13 cellular contexts compared by ENCODE assay signal in the genomic region with DNA sequence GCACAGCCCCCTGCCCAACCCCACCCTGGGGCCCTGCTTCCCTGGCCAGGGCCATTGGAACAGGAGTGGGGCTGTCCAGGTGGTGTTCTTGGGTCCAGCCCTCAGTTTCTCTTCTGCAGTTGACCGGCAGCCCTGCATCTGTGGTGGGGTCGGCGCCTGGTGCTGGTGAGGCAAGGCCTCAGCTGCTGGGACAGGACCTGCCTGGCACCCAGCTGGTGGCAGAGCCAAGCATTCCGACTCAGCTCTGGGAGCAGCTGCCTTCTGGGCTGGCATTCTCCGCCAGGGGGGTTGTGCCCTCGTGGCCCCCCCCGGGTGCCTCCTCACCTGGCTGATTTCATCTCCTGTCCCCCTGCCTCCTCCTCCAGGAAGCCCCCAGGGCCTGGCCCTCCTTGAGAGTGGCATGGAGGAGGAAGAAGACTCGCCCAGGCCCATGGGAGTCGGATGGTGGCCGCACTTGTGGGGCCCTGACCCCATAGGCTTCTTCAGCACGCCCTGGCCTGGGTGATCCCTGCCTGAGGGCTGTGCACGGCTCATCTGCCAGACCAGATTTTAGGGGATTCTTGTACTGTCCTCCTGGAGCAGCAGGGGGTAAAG. TPM values are rescaled to one million over a fixed set of nuclear protein-coding genes. Genes with fewer than 3 reads are reported as not detected.
DNase-seq lines count a peak whose midpoint lies in the region; ATAC-seq, FAIRE-seq and TF ChIP-seq lines count a peak whose summit lies in the region.
"Had no signal": no experiment of that assay in that cellular context is flagged by ENCODE, and none has a peak within 500 bp of the region (broad histone marks: within the 10 kb centered on the region; RNA-seq: fewer than 3 reads in every experiment).

No MANE protein-coding gene starts in this region.

- peaks cover 17% of the 10 kb centered on the region for H3K36me3 Mint-ChIP-seq in endodermal cell (ENCODE audit: low read depth)
- H3K36me3 Mint-ChIP-seq in osteocyte (ENCODE audit: unreplicated experiment) = peaks cover 2% of the 10 kb centered on the region

- H3K27ac ChIP-seq in right lobe of liver = peak overlapping the region in 2 of 3 donors; percentile 26 to 83
- no peak overlapping the region for H3K27ac ChIP-seq in HepG2 (ENCODE audit: extremely low read length, insufficient read depth, low read length)
- no peak overlapping the region for H3K27ac ChIP-seq in endodermal cell (ENCODE audit: low read depth, low read length)

- TF ChIP-seq EP300 in HepG2 (IDR thresholded peaks at IDR 0.05; ENCODE audit: low read depth in 2 of 2, low read length in 2 of 2) (no peak), HepG2 (CRISPR knock-in tag; IDR thresholded peaks at IDR 0.05; ENCODE audit: borderline replicate concordance) (no peak)

- H3K36me3 ChIP-seq in right lobe of liver = peaks cover 0 to 28% (median 2%) of the 10 kb centered on the region in 4 donors
- no peaks in the 10 kb centered on the region for H3K36me3 ChIP-seq in HepG2 (replicated peaks in 1 of 2; ENCODE audit: control insufficient read depth in 1 of 2, insufficient read depth in 2 of 2, low read length in 2 of 2)
- peaks cover 4% of the 10 kb centered on the region for H3K36me3 ChIP-seq in endodermal cell (ENCODE audit: control insufficient read depth, insufficient read depth, low read length)

- 67% methylated on average over 3 of the region's 12 CpGs for WGBS in right lobe of liver (ENCODE audit: insufficient coverage, low coverage, low lambda C conversion rate, missing lambda C conversion rate)
- 0% methylated on average over 3 of the region's 12 CpGs for WGBS in HepG2 (ENCODE audit: low lambda C conversion rate)
- WGBS in endodermal cell (ENCODE audit: insufficient coverage in 1 of 2, insufficient read length in 1 of 2), 2 experiments = 86 to 92% methylated on average over 7 to 12 of the region's 12 CpGs

- no peak overlapping the region for H3K4me2 ChIP-seq in HepG2 (ENCODE audit: low read depth, low read length)

- no peak for TF ChIP-seq RAD21 in HepG2 (CRISPR knock-in tag; IDR thresholded peaks at IDR 0.05)

- H3K27ac Mint-ChIP-seq in endodermal cell = peak overlapping the region; percentile 66
- H3K27ac Mint-ChIP-seq in osteocyte (ENCODE audit: unreplicated experiment) = peak overlapping the region; percentile 88

- no peak for FAIRE-seq in HepG2 (lab: Jason Lieb, UNC)

- POLR2A ChIA-PET in HepG2 (lab: Yijun Ruan, JAX) = no interaction called here

- TF ChIP-seq CTCF in right lobe of liver (IDR thresholded peaks at IDR 0.05) (no peak), HepG2 (CRISPR knock-in tag; IDR thresholded peaks at IDR 0.05) (no peak), endodermal cell (conservative IDR thresholded peaks at IDR 0.05) (no peak), osteocyte (IDR thresholded peaks at IDR 0.05) (no peak)

- no peak for TF ChIP-seq POLR2A in right lobe of liver (IDR thresholded peaks at IDR 0.05)
- TF ChIP-seq POLR2A in HepG2 (IDR thresholded peaks at IDR 0.05; ENCODE audit: insufficient read depth in 1 of 2, low read depth in 2 of 2, low read length in 2 of 2) = no peak

- H3K79me2 ChIP-seq in HepG2 (ENCODE audit: insufficient read depth, low read length) = no peaks in the 10 kb centered on the region

- H3K27me3 Mint-ChIP-seq in endodermal cell (ENCODE audit: insufficient read depth) = no peaks in the 10 kb centered on the region
- H3K27me3 Mint-ChIP-seq in osteocyte (ENCODE audit: unreplicated experiment) = no peaks in the 10 kb centered on the region

- BruUV-seq in HepG2 (replicated peaks; lab: Mats Ljungman, UMichigan) = no TSS peak

- DNase-seq in right lobe of liver (no peak), HepG2 (ENCODE audit: low spot score) (no peak), endodermal cell (no peak), osteocyte (ENCODE audit: extremely low spot score, unreplicated experiment) (no peak), NCI-H774 (lab: John Stamatoyannopoulos, UW) (no peak), DMS153 (lab: John Stamatoyannopoulos, UW) (no peak), MV-4-11 (lab: John Stamatoyannopoulos, UW) (no peak)
- DNase-seq: central memory CD4-positive, alpha-beta T cell; foreskin fibroblast; GOT3; left lung; retina had no signal

- H3K27me3 ChIP-seq in right lobe of liver = no peaks in the 10 kb centered on the region
- H3K27me3 ChIP-seq in HepG2 (ENCODE audit: control insufficient read depth in 1 of 2, insufficient read depth in 2 of 2, low read length in 2 of 2) = peaks cover 17 to 59% of the 10 kb centered on the region in 2 experiments; a peak in 4 of 5 replicates
- H3K27me3 ChIP-seq in endodermal cell (ENCODE audit: control insufficient read depth, insufficient read depth, low read length, poor library complexity, severe bottlenecking) = no peaks in the 10 kb centered on the region
- H3K27me3 ChIP-seq: left lung had no signal

- H3K4me1 ChIP-seq in right lobe of liver (peaks cover 0 to 67% (median 34%) of the 10 kb centered on the region in 4 donors), HepG2 (ENCODE audit: insufficient read depth, low read length) (no peaks in the 10 kb centered on the region), endodermal cell (ENCODE audit: control insufficient read depth, insufficient read depth, low read length) (no peaks in the 10 kb centered on the region)

- H3K4me3 ChIP-seq in right lobe of liver = no peak overlapping the region
- no peak overlapping the region for H3K4me3 ChIP-seq in HepG2 (replicated peaks in 1 of 3; ENCODE audit: insufficient read depth in 1 of 3, low read depth in 2 of 3, low read length in 3 of 3)
- H3K4me3 ChIP-seq in endodermal cell (ENCODE audit: low read length) = no peak overlapping the region
- H3K4me3 ChIP-seq: left lung had no signal

- H3K4me3 Mint-ChIP-seq in endodermal cell = no peak overlapping the region
- no peak overlapping the region for H3K4me3 Mint-ChIP-seq in osteocyte (ENCODE audit: unreplicated experiment)

- CTCF ChIA-PET in HepG2 (lab: Yijun Ruan, JAX; ENCODE audit: low intra/inter-chr PET ratio, low total read pairs) = no interaction called here

- H3K9me3 Mint-ChIP-seq in endodermal cell = no peaks in the 10 kb centered on the region
- no peaks in the 10 kb centered on the region for H3K9me3 Mint-ChIP-seq in osteocyte (ENCODE audit: unreplicated experiment)

- ATAC-seq in right lobe of liver (no peak), HepG2 (no peak), HG03442 (IDR thresholded peaks at IDR 0.05; ENCODE audit: unreplicated experiment) (no peak)

- H4K20me1 ChIP-seq in HepG2 (ENCODE audit: insufficient read depth, low read length) = no peaks in the 10 kb centered on the region

- H3K9me3 ChIP-seq in right lobe of liver (no peaks in the 10 kb centered on the region), HepG2 (ENCODE audit: low read length) (no peaks in the 10 kb centered on the region), endodermal cell (ENCODE audit: control insufficient read depth, low read length) (no peaks in the 10 kb centered on the region)
- H3K9me3 ChIP-seq: left lung had no signal

- no peak overlapping the region for H2AFZ ChIP-seq in HepG2 (ENCODE audit: low read length)

- in situ Hi-C loops in HepG2 (cut with HindIII; ENCODE audit: extremely low pct_ligation_motif_present, low pct_unique_long_range_greater_than_20kb) = no loop called here

- H3K4me1 Mint-ChIP-seq in endodermal cell (no peaks in the 10 kb centered on the region), osteocyte (ENCODE audit: unreplicated experiment) (peaks cover 53% of the 10 kb centered on the region)

- no peak overlapping the region for H3K9ac ChIP-seq in HepG2 (ENCODE audit: insufficient read depth, low read depth, low read length)
- H3K9ac ChIP-seq in endodermal cell (ENCODE audit: extremely low read depth, low read length, poor library complexity, severe bottlenecking) = no peak overlapping the region

- intact Hi-C loops in right lobe of liver (cut with DNase I) = no loop called here
- intact Hi-C loops in HepG2 (cut with micrococcal nuclease; ENCODE audit: unreplicated experiment) = no loop called here

RNA-seq across cellular contexts. Expression of gene CD81, which starts 11.4 kb away (rescaled TPM):
- total RNA-seq in right lobe of liver (100 to 1,000 TPM; 433 to 721 (median 528) TPM), HepG2 (2016; rRNA removed; fragmentation: Illumina TruSeq; extraction: Trizol) (not detected in 2 replicates), endodermal cell (100 to 1,000 TPM; 275 to 331 TPM), osteocyte (652 and 682 TPM in 2 replicates)
- total RNA-seq in HepG2 (2016; cell fraction: cytosol; rRNA removed; fragmentation: Illumina TruSeq; extraction: Trizol; ENCODE audit: low read depth) = not detected in 2 replicates
- not detected in 2 replicates for total RNA-seq in HepG2 (2016; cell fraction: insoluble cytoplasmic fraction; rRNA removed; fragmentation: Illumina TruSeq; extraction: Trizol)
- not detected in 2 replicates for total RNA-seq in HepG2 (2016; cell fraction: membrane; rRNA removed; fragmentation: Illumina TruSeq; extraction: Trizol)
- total RNA-seq in HepG2 (2016; cell fraction: nucleus; rRNA removed; fragmentation: Illumina TruSeq; extraction: Trizol) = not detected in 2 replicates
- not detected in 2 replicates for polyA plus RNA-seq in HepG2 (2011; rRNA removed)
- polyA plus RNA-seq in HepG2 (2011; cell fraction: cytosol; rRNA removed) = 0.05 TPM in 2 replicates
- 0.26 TPM in 1 of 2 replicates, not detected in the other for polyA plus RNA-seq in HepG2 (2011; cell fraction: nucleus; rRNA removed)
- not detected in 2 replicates for polyA plus RNA-seq in HepG2 (2012)
- polyA plus RNA-seq in HepG2 (2016; cell fraction: cytosol; fragmentation: Illumina TruSeq; extraction: Trizol; ENCODE audit: low read depth) = not detected in 2 replicates
- polyA plus RNA-seq in HepG2 (2016; cell fraction: insoluble cytoplasmic fraction; fragmentation: Illumina TruSeq; extraction: Trizol; ENCODE audit: low read depth) = not detected in 2 replicates
- polyA plus RNA-seq in HepG2 (2016; cell fraction: membrane; fragmentation: Illumina TruSeq; extraction: Trizol; ENCODE audit: low read depth) = not detected in 2 replicates
- polyA plus RNA-seq in HepG2 (2016; cell fraction: nucleus; fragmentation: Illumina TruSeq; extraction: Trizol; ENCODE audit: insufficient read depth, low read depth) = not detected in 2 replicates
- polyA minus RNA-seq in HepG2 (2011; rRNA and poly(A)+ RNA removed; ENCODE audit: low replicate concordance) = 0.72 and 103 TPM in 2 replicates
- polyA minus RNA-seq in HepG2 (2011; cell fraction: cytosol; rRNA and poly(A)+ RNA removed) = 0.70 TPM in 1 of 2 replicates, not detected in the other
- 0.52 TPM in 1 of 2 replicates, not detected in the other for polyA minus RNA-seq in HepG2 (2011; cell fraction: nucleus; rRNA and poly(A)+ RNA removed)
- polyA plus RNA-seq in endodermal cell (2013, experiment 1 of 2) = 204 TPM
- 188 TPM for polyA plus RNA-seq in endodermal cell (2013, experiment 2 of 2)

RNA-seq across cellular contexts. Expression of gene TSSC4, which starts 12.0 kb away (rescaled TPM):
- total RNA-seq in right lobe of liver (10 to 100 TPM; 17.6 to 27.0 (median 19.5) TPM), HepG2 (2016; rRNA removed; fragmentation: Illumina TruSeq; extraction: Trizol) (51.5 and 58.6 TPM in 2 replicates), endodermal cell (10 to 100 TPM; 47.2 to 51.1 TPM), osteocyte (50.6 and 54.5 TPM in 2 replicates)
- 48.9 and 55.7 TPM in 2 replicates for total RNA-seq in HepG2 (2016; cell fraction: cytosol; rRNA removed; fragmentation: Illumina TruSeq; extraction: Trizol; ENCODE audit: low read depth)
- total RNA-seq in HepG2 (2016; cell fraction: insoluble cytoplasmic fraction; rRNA removed; fragmentation: Illumina TruSeq; extraction: Trizol) = 51.6 and 61.0 TPM in 2 replicates
- total RNA-seq in HepG2 (2016; cell fraction: membrane; rRNA removed; fragmentation: Illumina TruSeq; extraction: Trizol) = 52.4 and 71.0 TPM in 2 replicates
- total RNA-seq in HepG2 (2016; cell fraction: nucleus; rRNA removed; fragmentation: Illumina TruSeq; extraction: Trizol) = 29.5 and 34.5 TPM in 2 replicates
- 16.2 and 20.5 TPM in 2 replicates for polyA plus RNA-seq in HepG2 (2011; rRNA removed)
- 13.8 and 24.4 TPM in 2 replicates for polyA plus RNA-seq in HepG2 (2011; cell fraction: cytosol; rRNA removed)
- polyA plus RNA-seq in HepG2 (2011; cell fraction: nucleus; rRNA removed) = 33.5 and 35.1 TPM in 2 replicates
- 17.3 and 21.8 TPM in 2 replicates for polyA plus RNA-seq in HepG2 (2012)
- 29.9 and 32.8 TPM in 2 replicates for polyA plus RNA-seq in HepG2 (2016; cell fraction: cytosol; fragmentation: Illumina TruSeq; extraction: Trizol; ENCODE audit: low read depth)
- polyA plus RNA-seq in HepG2 (2016; cell fraction: insoluble cytoplasmic fraction; fragmentation: Illumina TruSeq; extraction: Trizol; ENCODE audit: low read depth) = 34.6 and 35.0 TPM in 2 replicates
- 34.0 and 36.0 TPM in 2 replicates for polyA plus RNA-seq in HepG2 (2016; cell fraction: membrane; fragmentation: Illumina TruSeq; extraction: Trizol; ENCODE audit: low read depth)
- 42.1 and 44.0 TPM in 2 replicates for polyA plus RNA-seq in HepG2 (2016; cell fraction: nucleus; fragmentation: Illumina TruSeq; extraction: Trizol; ENCODE audit: insufficient read depth, low read depth)
- 19.1 and 32.1 TPM in 2 replicates for polyA minus RNA-seq in HepG2 (2011; rRNA and poly(A)+ RNA removed; ENCODE audit: low replicate concordance)
- polyA minus RNA-seq in HepG2 (2011; cell fraction: cytosol; rRNA and poly(A)+ RNA removed) = 12.8 and 15.7 TPM in 2 replicates
- polyA minus RNA-seq in HepG2 (2011; cell fraction: nucleus; rRNA and poly(A)+ RNA removed) = 26.6 and 27.8 TPM in 2 replicates
- polyA plus RNA-seq in endodermal cell (2013, experiment 1 of 2) = 27.2 TPM
- polyA plus RNA-seq in endodermal cell (2013, experiment 2 of 2) = 25.0 TPM

RNA-seq across cellular contexts. Expression of gene TRPM5, which starts 55.8 kb away (rescaled TPM):
- total RNA-seq in right lobe of liver (not detected), HepG2 (2016; rRNA removed; fragmentation: Illumina TruSeq; extraction: Trizol) (not detected in 2 replicates), endodermal cell (under 1 TPM; 0.11 TPM), osteocyte (not detected in 2 replicates)
- total RNA-seq in HepG2 (2016; cell fraction: cytosol; rRNA removed; fragmentation: Illumina TruSeq; extraction: Trizol; ENCODE audit: low read depth) = not detected in 2 replicates
- not detected in 2 replicates for total RNA-seq in HepG2 (2016; cell fraction: insoluble cytoplasmic fraction; rRNA removed; fragmentation: Illumina TruSeq; extraction: Trizol)
- total RNA-seq in HepG2 (2016; cell fraction: membrane; rRNA removed; fragmentation: Illumina TruSeq; extraction: Trizol) = not detected in 2 replicates
- total RNA-seq in HepG2 (2016; cell fraction: nucleus; rRNA removed; fragmentation: Illumina TruSeq; extraction: Trizol) = not detected in 2 replicates
- 0.05 and 0.12 TPM in 2 replicates for polyA plus RNA-seq in HepG2 (2011; rRNA removed)
- 0.01 and 0.05 TPM in 2 replicates for polyA plus RNA-seq in HepG2 (2011; cell fraction: cytosol; rRNA removed)
- 0.69 and 1.1 TPM in 2 replicates for polyA plus RNA-seq in HepG2 (2011; cell fraction: nucleus; rRNA removed)
- polyA plus RNA-seq in HepG2 (2012) = 0.08 and 0.16 TPM in 2 replicates
- not detected in 2 replicates for polyA plus RNA-seq in HepG2 (2016; cell fraction: cytosol; fragmentation: Illumina TruSeq; extraction: Trizol; ENCODE audit: low read depth)
- not detected in 2 replicates for polyA plus RNA-seq in HepG2 (2016; cell fraction: insoluble cytoplasmic fraction; fragmentation: Illumina TruSeq; extraction: Trizol; ENCODE audit: low read depth)
- not detected in 2 replicates for polyA plus RNA-seq in HepG2 (2016; cell fraction: membrane; fragmentation: Illumina TruSeq; extraction: Trizol; ENCODE audit: low read depth)
- polyA plus RNA-seq in HepG2 (2016; cell fraction: nucleus; fragmentation: Illumina TruSeq; extraction: Trizol; ENCODE audit: insufficient read depth, low read depth) = not detected in 2 replicates
- 0.05 and 0.06 TPM in 2 replicates for polyA minus RNA-seq in HepG2 (2011; rRNA and poly(A)+ RNA removed; ENCODE audit: low replicate concordance)
- polyA minus RNA-seq in HepG2 (2011; cell fraction: cytosol; rRNA and poly(A)+ RNA removed) = not detected in 2 replicates
- 0.13 and 0.25 TPM in 2 replicates for polyA minus RNA-seq in HepG2 (2011; cell fraction: nucleus; rRNA and poly(A)+ RNA removed)
- 0.18 TPM for polyA plus RNA-seq in endodermal cell (2013, experiment 1 of 2)
- polyA plus RNA-seq in endodermal cell (2013, experiment 2 of 2) = 0.08 TPM
- total RNA-seq: left lung had no signal

RNA-seq across cellular contexts. Expression of gene KCNQ1, which starts 56.3 kb away (rescaled TPM):
- total RNA-seq in right lobe of liver (1 to 10 TPM in 4 of 6 experiments, under 1 TPM in 2; 0.61 to 2.4 (median 1.8) TPM), HepG2 (2016; rRNA removed; fragmentation: Illumina TruSeq; extraction: Trizol) (0.02 TPM in 1 of 2 replicates, not detected in the other), endodermal cell (1 to 10 TPM; 1.8 to 3.5 TPM), osteocyte (0.16 TPM in 1 of 2 replicates, not detected in the other)
- total RNA-seq in HepG2 (2016; cell fraction: cytosol; rRNA removed; fragmentation: Illumina TruSeq; extraction: Trizol; ENCODE audit: low read depth) = not detected in 2 replicates
- not detected in 2 replicates for total RNA-seq in HepG2 (2016; cell fraction: insoluble cytoplasmic fraction; rRNA removed; fragmentation: Illumina TruSeq; extraction: Trizol)
- not detected in 2 replicates for total RNA-seq in HepG2 (2016; cell fraction: membrane; rRNA removed; fragmentation: Illumina TruSeq; extraction: Trizol)
- total RNA-seq in HepG2 (2016; cell fraction: nucleus; rRNA removed; fragmentation: Illumina TruSeq; extraction: Trizol) = not detected in 2 replicates
- 0.08 and 0.13 TPM in 2 replicates for polyA plus RNA-seq in HepG2 (2011; rRNA removed)
- 0.01 TPM in 1 of 2 replicates, not detected in the other for polyA plus RNA-seq in HepG2 (2011; cell fraction: cytosol; rRNA removed)
- 0.09 TPM in 1 of 2 replicates, not detected in the other for polyA plus RNA-seq in HepG2 (2011; cell fraction: nucleus; rRNA removed)
- polyA plus RNA-seq in HepG2 (2012) = not detected in 2 replicates
- polyA plus RNA-seq in HepG2 (2016; cell fraction: cytosol; fragmentation: Illumina TruSeq; extraction: Trizol; ENCODE audit: low read depth) = not detected in 2 replicates
- polyA plus RNA-seq in HepG2 (2016; cell fraction: insoluble cytoplasmic fraction; fragmentation: Illumina TruSeq; extraction: Trizol; ENCODE audit: low read depth) = not detected in 2 replicates
- polyA plus RNA-seq in HepG2 (2016; cell fraction: membrane; fragmentation: Illumina TruSeq; extraction: Trizol; ENCODE audit: low read depth) = not detected in 2 replicates
- not detected in 2 replicates for polyA plus RNA-seq in HepG2 (2016; cell fraction: nucleus; fragmentation: Illumina TruSeq; extraction: Trizol; ENCODE audit: insufficient read depth, low read depth)
- 0.06 and 1.8 TPM in 2 replicates for polyA minus RNA-seq in HepG2 (2011; rRNA and poly(A)+ RNA removed; ENCODE audit: low replicate concordance)
- not detected in 2 replicates for polyA minus RNA-seq in HepG2 (2011; cell fraction: cytosol; rRNA and poly(A)+ RNA removed)
- polyA minus RNA-seq in HepG2 (2011; cell fraction: nucleus; rRNA and poly(A)+ RNA removed) = 0.26 TPM in 1 of 2 replicates, not detected in the other
- 1.0 TPM for polyA plus RNA-seq in endodermal cell (2013, experiment 1 of 2)
- 0.46 TPM for polyA plus RNA-seq in endodermal cell (2013, experiment 2 of 2)

Comparison
In these comparisons a context has a peak if more than half of its experiments do, and no peak if none do; other contexts are left out.
1. H3K27ac ChIP-seq: peak in right lobe of liver (2 of 3); none in HepG2 (single experiment) and endodermal cell (single experiment).
2. RNA of gene CD81, which starts 11.4 kb away (total RNA-seq): 652 to 682 TPM in osteocyte, 433 to 721 TPM in right lobe of liver and 275 to 331 TPM in endodermal cell; not detected in HepG2; every median in the first group is over 100 times any median in the second.